ENCODE assay signal across 7 cellular contexts in genomic region chr12:8034802-8035201, GRCh38. TPM values are rescaled to one million over a fixed set of nuclear protein-coding genes. Genes with fewer than 3 reads are reported as not detected.
DNase-seq lines count a peak whose midpoint lies in the region; ATAC-seq, FAIRE-seq and TF ChIP-seq lines count a peak whose summit lies in the region.

No MANE protein-coding gene starts in this region.

- no peaks in the 10 kb centered on the region for H3K9me3 ChIP-seq in HAP-1
- H3K9me3 ChIP-seq in small intestine (ENCODE audit: control insufficient read depth, low read depth) = no peaks in the 10 kb centered on the region

- no peak overlapping the region for H3K27ac ChIP-seq in small intestine (ENCODE audit: low read depth in 1 of 2, low read length in 1 of 2)

- no peak for DNase-seq in HAP-1 (ENCODE audit: low spot score in 2 of 2)
- DNase-seq in foreskin fibroblast = peak in 1 of 2 donors; percentile 23
- DNase-seq in small intestine = peak; percentile 25
- DNase-seq in NCI-H146 (lab: John Stamatoyannopoulos, UW) = no peak

- H3K4me1 ChIP-seq in HAP-1 (peaks cover 17% of the 10 kb centered on the region), small intestine (ENCODE audit: control insufficient read depth in 2 of 2, insufficient read depth in 1 of 2, low read depth in 1 of 2, low read length in 1 of 2) (peaks cover 10 to 29% of the 10 kb centered on the region in 2 donors)

- TF ChIP-seq CTCF in WI38 (IDR thresholded peaks at IDR 0.05; ENCODE audit: low read depth, low read length) (no peak), foreskin fibroblast (IDR thresholded peaks at IDR 0.05; ENCODE audit: low read depth, low read length) (no peak)

- in situ Hi-C loops in HAP-1 (cut with MboI; ENCODE audit: low sequenced_read_pairs) = no loop called here

- no peak for FAIRE-seq in small intestine (lab: Jason Lieb, UNC)

- no peaks in the 10 kb centered on the region for H3K27me3 ChIP-seq in HAP-1 (ENCODE audit: low read depth)
- no peaks in the 10 kb centered on the region for H3K27me3 ChIP-seq in small intestine (ENCODE audit: control insufficient read depth in 2 of 2, insufficient read depth in 2 of 2, low read length in 2 of 2)

- no peaks in the 10 kb centered on the region; the same call in 1 of the 2 replicates for H3K36me3 ChIP-seq in HAP-1 (replicated peaks)
- H3K36me3 ChIP-seq in small intestine (ENCODE audit: control insufficient read depth in 2 of 2, insufficient read depth in 2 of 2, low read length in 2 of 2) = no peaks in the 10 kb centered on the region

- ATAC-seq in HG03378 (IDR thresholded peaks at IDR 0.05; ENCODE audit: unreplicated experiment) = no peak
- no peak for ATAC-seq in HG03439 (IDR thresholded peaks at IDR 0.05; ENCODE audit: unreplicated experiment)

- H3K4me3 ChIP-seq in HAP-1 = peak overlapping the region; percentile 77; the same call in 1 of the 2 replicates
- H3K4me3 ChIP-seq in WI38 (ENCODE audit: low read depth, low read length) = peak overlapping the region; percentile 93
- H3K4me3 ChIP-seq in foreskin fibroblast (ENCODE audit: low read depth in 1 of 2, low read length in 2 of 2) = peak overlapping the region; percentile 85 to 89
- H3K4me3 ChIP-seq in small intestine (ENCODE audit: low read depth in 1 of 2, low read length in 2 of 2) = no peak overlapping the region

RNA-seq across cellular contexts. Expression of gene FOXJ2, which starts 2.3 kb away (rescaled TPM):
- 1 to 10 TPM; 3.8 to 6.8 (median 4.0) TPM for polyA plus RNA-seq in small intestine

RNA-seq across cellular contexts. Expression of gene C3AR1, which starts 31.4 kb away (rescaled TPM):
- polyA plus RNA-seq in small intestine = 1 to 10 TPM; 2.7 to 7.5 (median 2.9) TPM

RNA-seq across cellular contexts. Expression of gene NECAP1, which starts 47.3 kb away (rescaled TPM):
- 10 to 100 TPM; 23.6 to 49.0 (median 33.2) TPM for polyA plus RNA-seq in small intestine

Comparison
In these comparisons a context has a peak if more than half of its experiments do, and no peak if none do; other contexts are left out.
1. H3K4me3 ChIP-seq: peak in HAP-1 (single experiment), WI38 (single experiment) and foreskin fibroblast (2 of 2); none in small intestine (0 of 2).